Comparison of ENCODE assay signal across 19 cellular contexts in genomic region chr3:133763797-133764734, GRCh38. TPM values are rescaled to one million over a fixed set of nuclear protein-coding genes. Genes with fewer than 3 reads are reported as not detected.
DNase-seq lines count a peak whose midpoint lies in the region; ATAC-seq and TF ChIP-seq lines count a peak whose summit lies in the region.
"Had no signal": no experiment of that assay in that cellular context is flagged by ENCODE, and none has a peak within 500 bp of the region (broad histone marks: within the 10 kb centered on the region; RNA-seq: fewer than 3 reads in every experiment).

No MANE protein-coding gene starts in this region.

- H3K9ac ChIP-seq in liver (ENCODE audit: low read depth in 1 of 2, low read length in 2 of 2), result no peak overlapping the region

- DNase-seq in Right ventricle myocardium inferior (ENCODE audit: missing footprints) (no peak), right atrium auricular region (ENCODE audit: low spot score) (no peak), fibroblast of mammary gland (ENCODE audit: low read depth) (peak; percentile 6), NCI-H2171 (lab: John Stamatoyannopoulos, UW) (no peak), D341Med (ENCODE audit: low spot score) (no peak)
- DNase-seq: ACHN; activated gamma-delta T cell treated with Interleukin-2 at 50 U/mL for 16 hours; CD8-positive, alpha-beta T cell; endodermal cell; Kasumi-1; mammary epithelial cell; NCI-H1417 treated with DMSO at 0.1 percent for 48 hours; NCI-H2227 treated with DMSO at 0.1 percent for 48 hours; stomach; uterus had no signal

- 39% methylated on average over 6 of the region's 6 CpGs for WGBS in liver

- H3K4me3 ChIP-seq in right atrium auricular region (no peak overlapping the region), fibroblast of mammary gland (ENCODE audit: control insufficient read depth, low read depth, low read length) (no peak overlapping the region), liver (ENCODE audit: low read depth in 1 of 3, low read length in 3 of 3) (no peak overlapping the region)
- H3K4me3 ChIP-seq: SJSA1, stomach, uterus had no signal

- H3K27me3 ChIP-seq in right atrium auricular region, result no peaks in the 10 kb centered on the region
- H3K27me3 ChIP-seq in liver (ENCODE audit: control insufficient read depth in 4 of 4, insufficient read depth in 4 of 4, low read length in 3 of 4), result no peaks in the 10 kb centered on the region
- H3K27me3 ChIP-seq: stomach, uterus had no signal

- TF ChIP-seq CTCF in right atrium auricular region (IDR thresholded peaks at IDR 0.05), result no peak
- no peak for TF ChIP-seq CTCF in fibroblast of mammary gland (conservative IDR thresholded peaks at IDR 0.05; ENCODE audit: control insufficient read depth, insufficient read depth, low read depth, low read length)
- TF ChIP-seq CTCF in liver (IDR thresholded peaks at IDR 0.05; ENCODE audit: low read depth, low read length, missing input control), result no peak

- H3K36me3 ChIP-seq in right atrium auricular region (no peaks in the 10 kb centered on the region), liver (ENCODE audit: control insufficient read depth in 4 of 4, insufficient read depth in 3 of 4, low read depth in 1 of 4, low read length in 3 of 4) (peaks cover 5 to 89% (median 76%) of the 10 kb centered on the region in 4 donors)
- H3K36me3 ChIP-seq: SJSA1, stomach, uterus had no signal

- TF ChIP-seq RAD21 in liver (IDR thresholded peaks at IDR 0.05), result peak in 1 of 2 donors; percentile 17

- H3K4me1 ChIP-seq in right atrium auricular region, result peaks cover 0 to 10% of the 10 kb centered on the region in 2 donors
- peaks cover 0 to 11% (median 2%) of the 10 kb centered on the region in 4 donors for H3K4me1 ChIP-seq in liver (ENCODE audit: control insufficient read depth in 4 of 4, insufficient read depth in 4 of 4, low read length in 3 of 4)
- H3K4me1 ChIP-seq: SJSA1, uterus had no signal

- no peaks in the 10 kb centered on the region for H3K9me3 ChIP-seq in right atrium auricular region
- no peaks in the 10 kb centered on the region for H3K9me3 ChIP-seq in liver (ENCODE audit: control insufficient read depth in 4 of 4, low read length in 3 of 4)
- H3K9me3 ChIP-seq: SJSA1, stomach, uterus had no signal

- intact Hi-C loops in Right ventricle myocardium inferior (cut with DNase I), result no loop called here

- no peak overlapping the region for H3K27ac ChIP-seq in right atrium auricular region
- no peak overlapping the region for H3K27ac ChIP-seq in liver (ENCODE audit: low read depth in 1 of 2, low read length in 2 of 2)
- H3K27ac ChIP-seq in temporal lobe (ENCODE audit: low read depth, low read length), result peak overlapping the region; percentile 1
- H3K27ac ChIP-seq: SJSA1, stomach, uterus had no signal

- ATAC-seq in Right ventricle myocardium inferior (peak; percentile 86), GM19328 (IDR thresholded peaks at IDR 0.05; ENCODE audit: unreplicated experiment) (no peak)
- ATAC-seq: CD8-positive, alpha-beta T cell had no signal

TF ChIP-seq in liver, 16 proteins besides CTCF, POLR2A, EP300 and RAD21:
- TF ChIP-seq ATF3 (IDR thresholded peaks at IDR 0.05) (no peak), RXRA (IDR thresholded peaks at IDR 0.05) (peak in 1 of 2 donors; percentile 40), MAX (IDR thresholded peaks at IDR 0.05) (peak; percentile 11), EGR1 (IDR thresholded peaks at IDR 0.05; ENCODE audit: low read depth in 2 of 2) (peak in 1 of 2 donors; percentile 12), SP1 (IDR thresholded peaks at IDR 0.05) (no peak), NR2F2 (IDR thresholded peaks at IDR 0.05) (no peak), TAF1 (conservative IDR thresholded peaks at IDR 0.05) (no peak), YY1 (IDR thresholded peaks at IDR 0.05) (no peak), GABPA (IDR thresholded peaks at IDR 0.05 in 1 of 2, conservative IDR thresholded peaks at IDR 0.05 in 1 of 2) (peak in 1 of 2 donors; percentile 9), HNF4A (conservative IDR thresholded peaks at IDR 0.05) (no peak), HNF4G (IDR thresholded peaks at IDR 0.05) (no peak), FOXA1 (IDR thresholded peaks at IDR 0.05) (no peak), REST (IDR thresholded peaks at IDR 0.05) (peak; percentile 13), FOXA2 (IDR thresholded peaks at IDR 0.05) (no peak), JUND (IDR thresholded peaks at IDR 0.05) (no peak), ZBTB33 (IDR thresholded peaks at IDR 0.05) (no peak)
TF ChIP-seq in liver: peak in this region for 5.

RNA-seq across cellular contexts. Expression of gene TF, which starts 17.9 kb away (rescaled TPM):
- 15.7 TPM for total RNA-seq in Right ventricle myocardium inferior
- 1 to 10 TPM in 1 of 2 donors, not detected in 1; 4.1 TPM for total RNA-seq in right atrium auricular region
- total RNA-seq in liver, result 1,000 to 10,000 TPM; 5,845 to 6,687 TPM
- polyA plus RNA-seq in liver, result 1,000 to 10,000 TPM; 5,045 to 9,659 TPM
- total RNA-seq in temporal lobe, result 2.7 TPM
- total RNA-seq: SJSA1 had no signal

RNA-seq across cellular contexts. Expression of gene SRPRB, which starts 41.5 kb away (rescaled TPM):
- total RNA-seq in Right ventricle myocardium inferior (27.2 TPM), right atrium auricular region (10 to 100 TPM; 16.4 to 24.8 TPM), liver (10 to 100 TPM; 34.7 to 97.6 TPM), temporal lobe (23.6 TPM)
- 10 to 100 TPM; 76.0 to 77.8 TPM for polyA plus RNA-seq in liver

Comparison
In these comparisons a context has a peak if more than half of its experiments do, and no peak if none do; other contexts are left out.
1. RNA of gene TF, which starts 17.9 kb away (total RNA-seq): 5,845 to 6,687 TPM in liver; 15.7 TPM in Right ventricle myocardium inferior (single experiment), 4.1 TPM in right atrium auricular region and 2.7 TPM in temporal lobe (single experiment); every median in the first group is over 100 times any median in the second.